ENCODE assay signal across 10 cellular contexts in genomic region chr9:128898845-128899565, GRCh38. TPM values are rescaled to one million over a fixed set of nuclear protein-coding genes. Genes with fewer than 3 reads are reported as not detected.
DNase-seq lines count a peak whose midpoint lies in the region; ATAC-seq, FAIRE-seq and TF ChIP-seq lines count a peak whose summit lies in the region.
"Had no signal": no experiment of that assay in that cellular context is flagged by ENCODE, and none has a peak within 500 bp of the region (broad histone marks: within the 10 kb centered on the region; RNA-seq: fewer than 3 reads in every experiment).

No MANE protein-coding gene starts in this region.

- no peak overlapping the region for H3K9ac ChIP-seq in liver (ENCODE audit: low read depth in 1 of 2, low read length in 2 of 2)
- no peak overlapping the region for H3K9ac ChIP-seq in HepG2 (ENCODE audit: insufficient read depth, low read depth, low read length)

- H3K27ac ChIP-seq in liver (ENCODE audit: low read depth in 1 of 2, low read length in 2 of 2), result peak overlapping the region; percentile 4 to 42
- H3K27ac ChIP-seq in HepG2 (ENCODE audit: extremely low read length, insufficient read depth, low read length), result no peak overlapping the region
- peak overlapping the region; percentile 66 for H3K27ac ChIP-seq in cingulate gyrus (ENCODE audit: low read depth, low read length)
- H3K27ac ChIP-seq in naive thymus-derived CD4-positive, alpha-beta T cell (ENCODE audit: low read depth, low read length), result peak overlapping the region; percentile 89

- TF ChIP-seq EP300 in HepG2 (IDR thresholded peaks at IDR 0.05; ENCODE audit: low read depth in 2 of 2, low read length in 2 of 2) (no peak), HepG2 (CRISPR knock-in tag; IDR thresholded peaks at IDR 0.05; ENCODE audit: borderline replicate concordance) (no peak)

- H3K9me3 Mint-ChIP-seq in naive thymus-derived CD4-positive, alpha-beta T cell, result no peaks in the 10 kb centered on the region

- intact Hi-C loops in HepG2 (cut with micrococcal nuclease; ENCODE audit: unreplicated experiment), result no loop called here
- intact Hi-C loops in naive thymus-derived CD4-positive, alpha-beta T cell (cut with micrococcal nuclease), result no loop called here
- intact Hi-C loops in posterior vena cava (cut with DNase I), result no loop called here

- no peak overlapping the region for H2AFZ ChIP-seq in HepG2 (ENCODE audit: low read length)

- CTCF ChIA-PET in HepG2 (lab: Yijun Ruan, JAX; ENCODE audit: low intra/inter-chr PET ratio, low total read pairs), result no interaction called here
- CTCF ChIA-PET in naive thymus-derived CD4-positive, alpha-beta T cell (lab: Charles Lee), result interaction anchor here (0.6 to 1.7 kb wide), 3 partner anchors 27 to 261 kb away, joined by 3 to 6 read pairs (median 4); no protein-coding TSS in a partner anchor

- peak overlapping the region; percentile 85 to 98 (median 96) for H3K27ac Mint-ChIP-seq in naive thymus-derived CD4-positive, alpha-beta T cell

- H3K27me3 ChIP-seq in liver (ENCODE audit: control insufficient read depth in 4 of 4, insufficient read depth in 4 of 4, low read length in 3 of 4) (no peaks in the 10 kb centered on the region), HepG2 (ENCODE audit: control insufficient read depth in 1 of 2, insufficient read depth in 2 of 2, low read length in 2 of 2) (no peaks in the 10 kb centered on the region)
- H3K27me3 ChIP-seq in naive thymus-derived CD4-positive, alpha-beta T cell (ENCODE audit: control insufficient read depth in 2 of 2, insufficient read depth in 2 of 2, low read length in 2 of 2), result no peaks in the 10 kb centered on the region

- POLR2A ChIA-PET in HepG2 (lab: Yijun Ruan, JAX), result no interaction called here
- POLR2A ChIA-PET in naive thymus-derived CD4-positive, alpha-beta T cell (lab: Charles Lee), result interaction anchor here (0.7 to 1.6 kb wide), 3 partner anchors 16 to 29 kb away, joined by 3 to 6 read pairs (median 5); no protein-coding TSS in a partner anchor

- in situ Hi-C loops in HepG2 (cut with HindIII; ENCODE audit: extremely low pct_ligation_motif_present, low pct_unique_long_range_greater_than_20kb), result no loop called here

- WGBS in liver, result 88% methylated on average over 18 of the region's 18 CpGs
- WGBS in HepG2 (ENCODE audit: low lambda C conversion rate), result 100% methylated on average over 10 of the region's 18 CpGs

- H3K4me3 Mint-ChIP-seq in naive thymus-derived CD4-positive, alpha-beta T cell, result peak overlapping the region; percentile 69 to 83 (median 78)

- H3K4me1 Mint-ChIP-seq in naive thymus-derived CD4-positive, alpha-beta T cell, result peaks cover 58 to 94% (median 84%) of the 10 kb centered on the region in 7 donors

- peaks cover 0 to 15% (median 12%) of the 10 kb centered on the region in 4 donors for H3K36me3 ChIP-seq in liver (ENCODE audit: control insufficient read depth in 4 of 4, insufficient read depth in 3 of 4, low read depth in 1 of 4, low read length in 3 of 4)
- peaks cover 7 to 35% of the 10 kb centered on the region in 2 experiments; a peak in 4 of 5 replicates for H3K36me3 ChIP-seq in HepG2 (replicated peaks in 1 of 2; ENCODE audit: control insufficient read depth in 1 of 2, insufficient read depth in 2 of 2, low read length in 2 of 2)
- H3K36me3 ChIP-seq in naive thymus-derived CD4-positive, alpha-beta T cell (ENCODE audit: control insufficient read depth in 2 of 3, insufficient read depth in 3 of 3, low read length in 3 of 3), result peaks cover 0 to 5% (median 4%) of the 10 kb centered on the region in 3 experiments

- FAIRE-seq in HepG2 (lab: Jason Lieb, UNC), result no peak

- no peak for ATAC-seq in HepG2
- peak; percentile 0 for ATAC-seq in naive thymus-derived CD4-positive, alpha-beta T cell

- no peak for TF ChIP-seq CTCF in liver (IDR thresholded peaks at IDR 0.05; ENCODE audit: low read depth, low read length, missing input control)
- no peak for TF ChIP-seq CTCF in HepG2 (CRISPR knock-in tag; IDR thresholded peaks at IDR 0.05)

- DNase-seq in HepG2 (ENCODE audit: low spot score), result no peak
- no peak for DNase-seq in naive thymus-derived CD4-positive, alpha-beta T cell
- DNase-seq in posterior vena cava (ENCODE audit: low spot score), result no peak
- no peak for DNase-seq in NCI-H526 treated with DMSO at 0.1 percent for 48 hours (lab: John Stamatoyannopoulos, UW)
- DNase-seq in ureter (ENCODE audit: low spot score), result no peak
- no peak for DNase-seq in DMS153 treated with DMSO at 0.1 percent for 48 hours (lab: John Stamatoyannopoulos, UW; ENCODE audit: unreplicated experiment)
- DNase-seq: NCI-H2227 treated with DMSO at 0.1 percent for 48 hours had no signal

- no peak overlapping the region for H3K4me2 ChIP-seq in HepG2 (ENCODE audit: low read depth, low read length)

- TF ChIP-seq POLR2A in HepG2 (IDR thresholded peaks at IDR 0.05; ENCODE audit: insufficient read depth in 1 of 2, low read depth in 2 of 2, low read length in 2 of 2), result no peak

- H3K27me3 Mint-ChIP-seq in naive thymus-derived CD4-positive, alpha-beta T cell, result no peaks in the 10 kb centered on the region

- H3K9me3 ChIP-seq in liver (ENCODE audit: control insufficient read depth in 4 of 4, low read length in 3 of 4) (no peaks in the 10 kb centered on the region), HepG2 (ENCODE audit: low read length) (no peaks in the 10 kb centered on the region)
- no peaks in the 10 kb centered on the region for H3K9me3 ChIP-seq in naive thymus-derived CD4-positive, alpha-beta T cell (ENCODE audit: control insufficient read depth in 2 of 3, low read length in 3 of 3)

- H3K4me1 ChIP-seq in liver (ENCODE audit: control insufficient read depth in 4 of 4, insufficient read depth in 4 of 4, low read length in 3 of 4) (peaks cover 0 to 12% (median 8%) of the 10 kb centered on the region in 4 donors), HepG2 (ENCODE audit: insufficient read depth, low read length) (peaks cover 8% of the 10 kb centered on the region; the same call in 1 of the 2 replicates)
- peaks cover 76 to 90% of the 10 kb centered on the region in 2 donors for H3K4me1 ChIP-seq in naive thymus-derived CD4-positive, alpha-beta T cell (ENCODE audit: control insufficient read depth in 2 of 2, insufficient read depth in 2 of 2, low read length in 2 of 2)

- peaks cover 9 to 33% (median 18%) of the 10 kb centered on the region in 5 donors for H3K36me3 Mint-ChIP-seq in naive thymus-derived CD4-positive, alpha-beta T cell

- TF ChIP-seq RAD21 in liver (IDR thresholded peaks at IDR 0.05) (no peak), HepG2 (CRISPR knock-in tag; IDR thresholded peaks at IDR 0.05) (no peak)

- BruUV-seq in HepG2 (replicated peaks; lab: Mats Ljungman, UMichigan), result no TSS peak

- peaks cover 2% of the 10 kb centered on the region for H3K79me2 ChIP-seq in HepG2 (ENCODE audit: insufficient read depth, low read length)

- H4K20me1 ChIP-seq in HepG2 (ENCODE audit: insufficient read depth, low read length), result no peaks in the 10 kb centered on the region

- no peak overlapping the region for H3K4me3 ChIP-seq in liver (ENCODE audit: low read depth in 1 of 3, low read length in 3 of 3)
- no peak overlapping the region for H3K4me3 ChIP-seq in HepG2 (replicated peaks in 1 of 3; ENCODE audit: insufficient read depth in 1 of 3, low read depth in 2 of 3, low read length in 3 of 3)
- peak overlapping the region; percentile 26 for H3K4me3 ChIP-seq in naive thymus-derived CD4-positive, alpha-beta T cell (ENCODE audit: low read length)

RNA-seq across cellular contexts. Expression of gene LRRC8A, which starts 17.1 kb away (rescaled TPM):
- total RNA-seq in liver (10 to 100 TPM; 15.8 to 22.8 TPM), HepG2 (2016; rRNA removed; fragmentation: Illumina TruSeq; extraction: Trizol) (10.0 and 16.1 TPM in 2 replicates), posterior vena cava (10 to 100 TPM; 49.1 to 58.3 TPM), ureter (37.1 TPM)
- polyA plus RNA-seq in liver (10 to 100 TPM; 14.6 to 19.9 TPM), HepG2 (2011; rRNA removed) (40.6 and 44.8 TPM in 2 replicates)
- total RNA-seq in HepG2 (2016; cell fraction: cytosol; rRNA removed; fragmentation: Illumina TruSeq; extraction: Trizol; ENCODE audit: low read depth), result 3.1 and 3.7 TPM in 2 replicates
- 8.4 and 15.9 TPM in 2 replicates for total RNA-seq in HepG2 (2016; cell fraction: insoluble cytoplasmic fraction; rRNA removed; fragmentation: Illumina TruSeq; extraction: Trizol)
- 12.4 and 13.1 TPM in 2 replicates for total RNA-seq in HepG2 (2016; cell fraction: membrane; rRNA removed; fragmentation: Illumina TruSeq; extraction: Trizol)
- 13.9 and 14.0 TPM in 2 replicates for total RNA-seq in HepG2 (2016; cell fraction: nucleus; rRNA removed; fragmentation: Illumina TruSeq; extraction: Trizol)
- polyA plus RNA-seq in HepG2 (2011; cell fraction: cytosol; rRNA removed), result 38.4 and 46.2 TPM in 2 replicates
- polyA plus RNA-seq in HepG2 (2011; cell fraction: nucleus; rRNA removed), result 29.0 and 30.1 TPM in 2 replicates
- 15.7 and 19.9 TPM in 2 replicates for polyA plus RNA-seq in HepG2 (2012)
- 2.4 and 2.7 TPM in 2 replicates for polyA plus RNA-seq in HepG2 (2016; cell fraction: cytosol; fragmentation: Illumina TruSeq; extraction: Trizol; ENCODE audit: low read depth)
- polyA plus RNA-seq in HepG2 (2016; cell fraction: insoluble cytoplasmic fraction; fragmentation: Illumina TruSeq; extraction: Trizol; ENCODE audit: low read depth), result 9.1 and 10.7 TPM in 2 replicates
- polyA plus RNA-seq in HepG2 (2016; cell fraction: membrane; fragmentation: Illumina TruSeq; extraction: Trizol; ENCODE audit: low read depth), result 9.0 and 9.9 TPM in 2 replicates
- polyA plus RNA-seq in HepG2 (2016; cell fraction: nucleus; fragmentation: Illumina TruSeq; extraction: Trizol; ENCODE audit: insufficient read depth, low read depth), result 19.9 and 20.5 TPM in 2 replicates
- 77.3 and 88.9 TPM in 2 replicates for polyA minus RNA-seq in HepG2 (2011; rRNA and poly(A)+ RNA removed; ENCODE audit: low replicate concordance)
- 24.8 and 26.8 TPM in 2 replicates for polyA minus RNA-seq in HepG2 (2011; cell fraction: cytosol; rRNA and poly(A)+ RNA removed)
- 14.4 TPM in 2 replicates for polyA minus RNA-seq in HepG2 (2011; cell fraction: nucleus; rRNA and poly(A)+ RNA removed)
- total RNA-seq in naive thymus-derived CD4-positive, alpha-beta T cell, result 10 to 100 TPM; 31.3 to 48.8 (median 34.5) TPM
- polyA plus RNA-seq in naive thymus-derived CD4-positive, alpha-beta T cell, result 10 to 100 TPM; 24.2 to 54.0 TPM

RNA-seq across cellular contexts. Expression of gene KYAT1, which starts 17.3 kb away (rescaled TPM):
- 1 to 10 TPM; 6.9 to 8.1 TPM for total RNA-seq in liver
- polyA plus RNA-seq in liver, result 1 to 10 TPM; 3.8 to 8.0 TPM
- total RNA-seq in HepG2 (2016; rRNA removed; fragmentation: Illumina TruSeq; extraction: Trizol), result 5.6 and 9.2 TPM in 2 replicates
- 2.0 and 2.8 TPM in 2 replicates for total RNA-seq in HepG2 (2016; cell fraction: cytosol; rRNA removed; fragmentation: Illumina TruSeq; extraction: Trizol; ENCODE audit: low read depth)
- total RNA-seq in HepG2 (2016; cell fraction: insoluble cytoplasmic fraction; rRNA removed; fragmentation: Illumina TruSeq; extraction: Trizol), result 6.1 and 10.3 TPM in 2 replicates
- total RNA-seq in HepG2 (2016; cell fraction: membrane; rRNA removed; fragmentation: Illumina TruSeq; extraction: Trizol), result 3.5 and 4.0 TPM in 2 replicates
- total RNA-seq in HepG2 (2016; cell fraction: nucleus; rRNA removed; fragmentation: Illumina TruSeq; extraction: Trizol), result 13.5 and 14.4 TPM in 2 replicates
- polyA plus RNA-seq in HepG2 (2011; rRNA removed), result 46.5 and 58.4 TPM in 2 replicates
- polyA plus RNA-seq in HepG2 (2011; cell fraction: cytosol; rRNA removed), result 22.3 and 28.7 TPM in 2 replicates
- 274 and 317 TPM in 2 replicates for polyA plus RNA-seq in HepG2 (2011; cell fraction: nucleus; rRNA removed)
- 22.3 and 32.9 TPM in 2 replicates for polyA plus RNA-seq in HepG2 (2012)
- 1.4 and 1.9 TPM in 2 replicates for polyA plus RNA-seq in HepG2 (2016; cell fraction: cytosol; fragmentation: Illumina TruSeq; extraction: Trizol; ENCODE audit: low read depth)
- 4.9 and 6.1 TPM in 2 replicates for polyA plus RNA-seq in HepG2 (2016; cell fraction: insoluble cytoplasmic fraction; fragmentation: Illumina TruSeq; extraction: Trizol; ENCODE audit: low read depth)
- polyA plus RNA-seq in HepG2 (2016; cell fraction: membrane; fragmentation: Illumina TruSeq; extraction: Trizol; ENCODE audit: low read depth), result 1.7 and 2.4 TPM in 2 replicates
- polyA plus RNA-seq in HepG2 (2016; cell fraction: nucleus; fragmentation: Illumina TruSeq; extraction: Trizol; ENCODE audit: insufficient read depth, low read depth), result 34.5 and 36.6 TPM in 2 replicates
- 38.2 and 47.2 TPM in 2 replicates for polyA minus RNA-seq in HepG2 (2011; rRNA and poly(A)+ RNA removed; ENCODE audit: low replicate concordance)
- 9.3 and 15.4 TPM in 2 replicates for polyA minus RNA-seq in HepG2 (2011; cell fraction: cytosol; rRNA and poly(A)+ RNA removed)
- polyA minus RNA-seq in HepG2 (2011; cell fraction: nucleus; rRNA and poly(A)+ RNA removed), result 48.0 and 50.7 TPM in 2 replicates
- total RNA-seq in naive thymus-derived CD4-positive, alpha-beta T cell, result 10 to 100 TPM in 4 of 5 experiments, 1 to 10 TPM in 1; 7.2 to 18.2 (median 14.8) TPM
- polyA plus RNA-seq in naive thymus-derived CD4-positive, alpha-beta T cell, result 10 to 100 TPM in 1 of 2 donors, 1 to 10 TPM in 1; 9.8 to 14.2 TPM
- 1 to 10 TPM; 5.1 to 5.5 TPM for total RNA-seq in posterior vena cava
- total RNA-seq in ureter, result 13.0 TPM

RNA-seq across cellular contexts. Expression of gene PHYHD1, which starts 21.8 kb away (rescaled TPM):
- total RNA-seq in liver, result 10 to 100 TPM in 1 of 2 donors, 1 to 10 TPM in 1; 9.2 to 28.4 TPM
- polyA plus RNA-seq in liver, result 10 to 100 TPM; 34.2 to 72.8 TPM
- 10.6 and 12.3 TPM in 2 replicates for total RNA-seq in HepG2 (2016; rRNA removed; fragmentation: Illumina TruSeq; extraction: Trizol)
- total RNA-seq in HepG2 (2016; cell fraction: cytosol; rRNA removed; fragmentation: Illumina TruSeq; extraction: Trizol; ENCODE audit: low read depth), result 3.5 and 4.7 TPM in 2 replicates
- total RNA-seq in HepG2 (2016; cell fraction: insoluble cytoplasmic fraction; rRNA removed; fragmentation: Illumina TruSeq; extraction: Trizol), result 10.3 and 13.2 TPM in 2 replicates
- total RNA-seq in HepG2 (2016; cell fraction: membrane; rRNA removed; fragmentation: Illumina TruSeq; extraction: Trizol), result 4.2 and 5.2 TPM in 2 replicates
- 5.8 and 8.2 TPM in 2 replicates for total RNA-seq in HepG2 (2016; cell fraction: nucleus; rRNA removed; fragmentation: Illumina TruSeq; extraction: Trizol)
- 19.6 and 25.3 TPM in 2 replicates for polyA plus RNA-seq in HepG2 (2011; rRNA removed)
- 12.8 and 20.7 TPM in 2 replicates for polyA plus RNA-seq in HepG2 (2011; cell fraction: cytosol; rRNA removed)
- polyA plus RNA-seq in HepG2 (2011; cell fraction: nucleus; rRNA removed), result 28.7 and 34.3 TPM in 2 replicates
- polyA plus RNA-seq in HepG2 (2012), result 9.6 and 13.5 TPM in 2 replicates
- polyA plus RNA-seq in HepG2 (2016; cell fraction: cytosol; fragmentation: Illumina TruSeq; extraction: Trizol; ENCODE audit: low read depth), result 7.3 and 8.5 TPM in 2 replicates
- 21.0 and 23.6 TPM in 2 replicates for polyA plus RNA-seq in HepG2 (2016; cell fraction: insoluble cytoplasmic fraction; fragmentation: Illumina TruSeq; extraction: Trizol; ENCODE audit: low read depth)
- polyA plus RNA-seq in HepG2 (2016; cell fraction: membrane; fragmentation: Illumina TruSeq; extraction: Trizol; ENCODE audit: low read depth), result 8.2 and 8.9 TPM in 2 replicates
- 16.5 and 23.5 TPM in 2 replicates for polyA plus RNA-seq in HepG2 (2016; cell fraction: nucleus; fragmentation: Illumina TruSeq; extraction: Trizol; ENCODE audit: insufficient read depth, low read depth)
- polyA minus RNA-seq in HepG2 (2011; rRNA and poly(A)+ RNA removed; ENCODE audit: low replicate concordance), result 0.89 and 32.1 TPM in 2 replicates
- polyA minus RNA-seq in HepG2 (2011; cell fraction: cytosol; rRNA and poly(A)+ RNA removed), result 12.7 and 13.2 TPM in 2 replicates
- polyA minus RNA-seq in HepG2 (2011; cell fraction: nucleus; rRNA and poly(A)+ RNA removed), result 10.7 and 15.2 TPM in 2 replicates
- total RNA-seq in naive thymus-derived CD4-positive, alpha-beta T cell, result 1 to 10 TPM; 1.1 to 3.2 (median 3.1) TPM
- polyA plus RNA-seq in naive thymus-derived CD4-positive, alpha-beta T cell, result 1 to 10 TPM; 3.0 to 5.1 TPM
- 10 to 100 TPM; 11.4 to 24.8 TPM for total RNA-seq in posterior vena cava
- total RNA-seq in ureter, result 26.6 TPM
- total RNA-seq: activated CD8-positive, alpha-beta memory T cell treated with anti-CD3 and anti-CD28 coated beads for 36 hours had no signal

RNA-seq across cellular contexts. Expression of gene DOLK, which starts 48.4 kb away (rescaled TPM):
- total RNA-seq in liver (10 to 100 TPM; 10.0 to 13.4 TPM), HepG2 (2016; rRNA removed; fragmentation: Illumina TruSeq; extraction: Trizol) (10.3 and 18.7 TPM in 2 replicates), posterior vena cava (1 to 10 TPM; 9.0 to 10.0 TPM), ureter (14.2 TPM)
- polyA plus RNA-seq in liver (10 to 100 TPM in 1 of 2 donors, 1 to 10 TPM in 1; 9.5 to 15.3 TPM), HepG2 (2011; rRNA removed) (15.4 and 19.2 TPM in 2 replicates)
- 3.1 and 3.7 TPM in 2 replicates for total RNA-seq in HepG2 (2016; cell fraction: cytosol; rRNA removed; fragmentation: Illumina TruSeq; extraction: Trizol; ENCODE audit: low read depth)
- 11.0 and 19.4 TPM in 2 replicates for total RNA-seq in HepG2 (2016; cell fraction: insoluble cytoplasmic fraction; rRNA removed; fragmentation: Illumina TruSeq; extraction: Trizol)
- 7.5 and 9.2 TPM in 2 replicates for total RNA-seq in HepG2 (2016; cell fraction: membrane; rRNA removed; fragmentation: Illumina TruSeq; extraction: Trizol)
- total RNA-seq in HepG2 (2016; cell fraction: nucleus; rRNA removed; fragmentation: Illumina TruSeq; extraction: Trizol), result 18.0 and 18.2 TPM in 2 replicates
- polyA plus RNA-seq in HepG2 (2011; cell fraction: cytosol; rRNA removed), result 20.0 and 23.0 TPM in 2 replicates
- polyA plus RNA-seq in HepG2 (2011; cell fraction: nucleus; rRNA removed), result 7.1 TPM in 2 replicates
- 10.1 and 10.3 TPM in 2 replicates for polyA plus RNA-seq in HepG2 (2012)
- 2.6 and 4.0 TPM in 2 replicates for polyA plus RNA-seq in HepG2 (2016; cell fraction: cytosol; fragmentation: Illumina TruSeq; extraction: Trizol; ENCODE audit: low read depth)
- 10.6 and 11.1 TPM in 2 replicates for polyA plus RNA-seq in HepG2 (2016; cell fraction: insoluble cytoplasmic fraction; fragmentation: Illumina TruSeq; extraction: Trizol; ENCODE audit: low read depth)
- polyA plus RNA-seq in HepG2 (2016; cell fraction: membrane; fragmentation: Illumina TruSeq; extraction: Trizol; ENCODE audit: low read depth), result 5.2 and 6.9 TPM in 2 replicates
- 23.1 and 24.2 TPM in 2 replicates for polyA plus RNA-seq in HepG2 (2016; cell fraction: nucleus; fragmentation: Illumina TruSeq; extraction: Trizol; ENCODE audit: insufficient read depth, low read depth)
- 61.1 and 98.9 TPM in 2 replicates for polyA minus RNA-seq in HepG2 (2011; rRNA and poly(A)+ RNA removed; ENCODE audit: low replicate concordance)
- 10.9 and 12.8 TPM in 2 replicates for polyA minus RNA-seq in HepG2 (2011; cell fraction: cytosol; rRNA and poly(A)+ RNA removed)
- polyA minus RNA-seq in HepG2 (2011; cell fraction: nucleus; rRNA and poly(A)+ RNA removed), result 16.7 and 17.8 TPM in 2 replicates
- total RNA-seq in naive thymus-derived CD4-positive, alpha-beta T cell, result 10 to 100 TPM in 2 of 5 experiments, 1 to 10 TPM in 3; 6.0 to 12.8 (median 9.5) TPM
- 10 to 100 TPM in 1 of 2 donors, 1 to 10 TPM in 1; 7.6 to 10.5 TPM for polyA plus RNA-seq in naive thymus-derived CD4-positive, alpha-beta T cell

RNA-seq across cellular contexts. Expression of gene NUP188, which starts 48.5 kb away (rescaled TPM):
- total RNA-seq in liver (10 to 100 TPM; 31.4 to 34.7 TPM), HepG2 (2016; rRNA removed; fragmentation: Illumina TruSeq; extraction: Trizol) (38.5 and 54.1 TPM in 2 replicates), posterior vena cava (10 to 100 TPM; 33.2 to 34.1 TPM), ureter (52.1 TPM)
- polyA plus RNA-seq in liver (1 to 10 TPM; 6.9 to 7.0 TPM), HepG2 (2011; rRNA removed) (28.0 and 31.5 TPM in 2 replicates)
- 8.2 and 12.6 TPM in 2 replicates for total RNA-seq in HepG2 (2016; cell fraction: cytosol; rRNA removed; fragmentation: Illumina TruSeq; extraction: Trizol; ENCODE audit: low read depth)
- 35.5 and 47.1 TPM in 2 replicates for total RNA-seq in HepG2 (2016; cell fraction: insoluble cytoplasmic fraction; rRNA removed; fragmentation: Illumina TruSeq; extraction: Trizol)
- total RNA-seq in HepG2 (2016; cell fraction: membrane; rRNA removed; fragmentation: Illumina TruSeq; extraction: Trizol), result 10.3 and 12.4 TPM in 2 replicates
- 52.4 and 56.0 TPM in 2 replicates for total RNA-seq in HepG2 (2016; cell fraction: nucleus; rRNA removed; fragmentation: Illumina TruSeq; extraction: Trizol)
- polyA plus RNA-seq in HepG2 (2011; cell fraction: cytosol; rRNA removed), result 30.7 and 31.2 TPM in 2 replicates
- 80.5 and 92.3 TPM in 2 replicates for polyA plus RNA-seq in HepG2 (2011; cell fraction: nucleus; rRNA removed)
- 31.1 and 32.6 TPM in 2 replicates for polyA plus RNA-seq in HepG2 (2012)
- 1.6 and 2.1 TPM in 2 replicates for polyA plus RNA-seq in HepG2 (2016; cell fraction: cytosol; fragmentation: Illumina TruSeq; extraction: Trizol; ENCODE audit: low read depth)
- 27.2 and 38.0 TPM in 2 replicates for polyA plus RNA-seq in HepG2 (2016; cell fraction: insoluble cytoplasmic fraction; fragmentation: Illumina TruSeq; extraction: Trizol; ENCODE audit: low read depth)
- 3.8 and 4.7 TPM in 2 replicates for polyA plus RNA-seq in HepG2 (2016; cell fraction: membrane; fragmentation: Illumina TruSeq; extraction: Trizol; ENCODE audit: low read depth)
- polyA plus RNA-seq in HepG2 (2016; cell fraction: nucleus; fragmentation: Illumina TruSeq; extraction: Trizol; ENCODE audit: insufficient read depth, low read depth), result 55.8 and 60.8 TPM in 2 replicates
- 177 and 560 TPM in 2 replicates for polyA minus RNA-seq in HepG2 (2011; rRNA and poly(A)+ RNA removed; ENCODE audit: low replicate concordance)
- polyA minus RNA-seq in HepG2 (2011; cell fraction: cytosol; rRNA and poly(A)+ RNA removed), result 51.6 and 71.1 TPM in 2 replicates
- polyA minus RNA-seq in HepG2 (2011; cell fraction: nucleus; rRNA and poly(A)+ RNA removed), result 71.8 and 93.1 TPM in 2 replicates
- total RNA-seq in naive thymus-derived CD4-positive, alpha-beta T cell, result 10 to 100 TPM; 55.7 to 98.7 (median 63.7) TPM
- 10 to 100 TPM; 24.8 to 39.5 TPM for polyA plus RNA-seq in naive thymus-derived CD4-positive, alpha-beta T cell
